ENCODE assay signal across 17 cellular contexts in the genomic region with DNA sequence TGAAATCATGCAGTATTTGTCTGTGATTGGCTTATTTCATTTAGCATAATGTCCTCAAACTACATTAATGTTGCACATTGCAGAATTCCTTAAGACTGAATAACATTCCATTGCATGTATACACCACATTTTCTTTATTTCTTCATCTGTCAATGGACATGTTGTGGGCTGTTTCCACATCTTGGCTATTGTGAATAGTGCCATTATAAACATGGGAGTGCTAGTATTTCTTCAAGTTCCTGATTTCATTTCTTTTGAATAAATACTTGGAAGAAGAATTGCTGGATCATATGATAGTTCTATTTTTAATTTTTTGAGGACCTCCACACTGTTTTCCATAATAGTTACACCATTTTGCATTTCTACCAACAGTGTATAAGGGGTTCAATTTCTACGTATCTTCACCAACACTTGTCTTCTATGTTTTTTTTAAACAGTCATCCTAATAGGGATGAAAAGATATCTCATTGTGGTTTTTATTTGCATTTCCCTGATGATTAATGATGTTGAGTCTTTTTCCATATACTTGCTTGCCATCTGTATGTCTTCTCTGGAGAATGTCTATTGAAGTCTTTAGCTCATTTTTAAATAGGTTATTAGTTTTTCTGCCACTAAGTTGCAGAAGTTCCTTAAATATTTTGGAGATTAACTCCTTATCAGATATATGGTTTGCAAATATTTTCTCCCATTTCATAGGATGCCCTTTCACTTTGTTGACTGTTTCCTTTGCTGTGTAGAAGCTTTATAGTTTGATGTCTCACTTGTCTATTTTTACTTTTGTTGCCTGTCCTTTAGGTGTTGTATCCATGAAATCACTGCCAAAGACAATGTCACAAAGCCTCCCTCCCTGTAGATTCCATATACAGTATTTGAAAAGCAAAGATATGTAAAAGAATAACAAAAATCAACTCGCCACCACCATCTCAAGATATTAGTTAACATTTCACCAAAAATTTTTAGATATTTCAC. TPM values are rescaled to one million over a fixed set of nuclear protein-coding genes. Genes with fewer than 3 reads are reported as not detected.
DNase-seq lines count a peak whose midpoint lies in the region; ATAC-seq, FAIRE-seq and TF ChIP-seq lines count a peak whose summit lies in the region.
"Had no signal": no experiment of that assay in that cellular context is flagged by ENCODE, and none has a peak within 500 bp of the region (broad histone marks: within the 10 kb centered on the region; RNA-seq: fewer than 3 reads in every experiment).

No MANE protein-coding gene starts in this region.

- DNase-seq in activated CD4-positive, alpha-beta memory T cell treated with anti-CD3 and anti-CD28 coated beads for 36 hours = no peak
- DNase-seq in activated CD4-positive, alpha-beta memory T cell treated with anti-CD3 and anti-CD28 coated beads, Interleukin-2, amount 10 ng/mL, durations not matched to agents 7 days and 5 days = no peak
- DNase-seq in NCI-H226 (peak; percentile 15), bronchial epithelial cell (ENCODE audit: low read depth) (peak; percentile 28), posterior cingulate gyrus (no peak), HUDEP-2 (lab: John Stamatoyannopoulos, UW; ENCODE audit: unreplicated experiment in 76 of 76) (no peak)
- no peak for DNase-seq in naive thymus-derived CD8-positive, alpha-beta T cell
- no peak for DNase-seq in NK-92 treated with Interleukin-12 subunit alpha and Interleukin-12 subunit beta, amount 100 ng/mL, for 24 hours (lab: John Stamatoyannopoulos, UW)
- DNase-seq: 8988T; activated CD4-positive, alpha-beta T cell treated with anti-CD3 and anti-CD28 coated beads, Interleukin-2, amount 50 U/mL, for 1 hour; activated gamma-delta T cell treated with Interleukin-2 at 50 U/mL for 16 hours; Caco-2; cerebellar nuclear complex; NCI-H1092 treated with DMSO at 0.1 percent for 48 hours; nucleus accumbens; T-helper 1 cell had no signal

- TF ChIP-seq CTCF in bronchial epithelial cell (IDR thresholded peaks at IDR 0.05; ENCODE audit: insufficient read depth, low read length, severe bottlenecking) = no peak

- peaks cover 2% of the 10 kb centered on the region for H3K36me3 ChIP-seq in bronchial epithelial cell (ENCODE audit: control insufficient read depth, insufficient read depth, low read length)
- H3K36me3 ChIP-seq: HAP-1 had no signal

- ATAC-seq in naive thymus-derived CD8-positive, alpha-beta T cell = no peak

- no peaks in the 10 kb centered on the region for H3K27me3 ChIP-seq in bronchial epithelial cell (ENCODE audit: control insufficient read depth, insufficient read depth, low read length)

- peak overlapping the region; percentile 2 for H3K27ac Mint-ChIP-seq in activated CD4-positive, alpha-beta memory T cell treated with anti-CD3 and anti-CD28 coated beads for 36 hours
- no peak overlapping the region for H3K27ac Mint-ChIP-seq in activated CD4-positive, alpha-beta memory T cell treated with anti-CD3 and anti-CD28 coated beads, Interleukin-2, amount 10 ng/mL, durations not matched to agents 7 days and 5 days
- H3K27ac Mint-ChIP-seq in naive thymus-derived CD8-positive, alpha-beta T cell = peak overlapping the region; percentile 8 to 70 (median 62)

- no peak overlapping the region for H3K4me3 ChIP-seq in bronchial epithelial cell (ENCODE audit: low read depth, low read length)
- H3K4me3 ChIP-seq: HAP-1 had no signal

- CTCF ChIA-PET in activated CD4-positive, alpha-beta memory T cell treated with anti-CD3 and anti-CD28 coated beads for 36 hours (lab: Charles Lee) = no interaction called here
- CTCF ChIA-PET in activated CD4-positive, alpha-beta memory T cell treated with anti-CD3 and anti-CD28 coated beads, Interleukin-2, amount 10 ng/mL, durations not matched to agents 7 days and 5 days (lab: Charles Lee) = no interaction called here

- no peaks in the 10 kb centered on the region for H3K27me3 Mint-ChIP-seq in activated CD4-positive, alpha-beta memory T cell treated with anti-CD3 and anti-CD28 coated beads for 36 hours
- no peaks in the 10 kb centered on the region for H3K27me3 Mint-ChIP-seq in activated CD4-positive, alpha-beta memory T cell treated with anti-CD3 and anti-CD28 coated beads, Interleukin-2, amount 10 ng/mL, durations not matched to agents 7 days and 5 days
- no peaks in the 10 kb centered on the region for H3K27me3 Mint-ChIP-seq in naive thymus-derived CD8-positive, alpha-beta T cell

- intact Hi-C loops in activated CD4-positive, alpha-beta memory T cell treated with anti-CD3 and anti-CD28 coated beads for 36 hours (cut with micrococcal nuclease) = no loop called here
- intact Hi-C loops in posterior cingulate gyrus (cut with DNase I) = no loop called here

- POLR2A ChIA-PET in activated CD4-positive, alpha-beta memory T cell treated with anti-CD3 and anti-CD28 coated beads for 36 hours (lab: Charles Lee) = no interaction called here
- POLR2A ChIA-PET in activated CD4-positive, alpha-beta memory T cell treated with anti-CD3 and anti-CD28 coated beads, Interleukin-2, amount 10 ng/mL, durations not matched to agents 7 days and 5 days (lab: Charles Lee) = no interaction called here
- POLR2A ChIA-PET in naive thymus-derived CD8-positive, alpha-beta T cell (lab: Charles Lee) = no interaction called here

- H3K9me3 Mint-ChIP-seq in activated CD4-positive, alpha-beta memory T cell treated with anti-CD3 and anti-CD28 coated beads for 36 hours = no peaks in the 10 kb centered on the region
- no peaks in the 10 kb centered on the region for H3K9me3 Mint-ChIP-seq in activated CD4-positive, alpha-beta memory T cell treated with anti-CD3 and anti-CD28 coated beads, Interleukin-2, amount 10 ng/mL, durations not matched to agents 7 days and 5 days
- H3K9me3 Mint-ChIP-seq in naive thymus-derived CD8-positive, alpha-beta T cell = no peaks in the 10 kb centered on the region

- FAIRE-seq in bronchial epithelial cell (lab: Jason Lieb, UNC) = no peak

- peaks cover 2% of the 10 kb centered on the region for H3K36me3 Mint-ChIP-seq in activated CD4-positive, alpha-beta memory T cell treated with anti-CD3 and anti-CD28 coated beads for 36 hours
- H3K36me3 Mint-ChIP-seq in activated CD4-positive, alpha-beta memory T cell treated with anti-CD3 and anti-CD28 coated beads, Interleukin-2, amount 10 ng/mL, durations not matched to agents 7 days and 5 days (ENCODE audit: low read depth) = peaks cover 29% of the 10 kb centered on the region
- peaks cover 0 to 28% (median 0%) of the 10 kb centered on the region in 3 donors for H3K36me3 Mint-ChIP-seq in naive thymus-derived CD8-positive, alpha-beta T cell

- H3K4me3 Mint-ChIP-seq in activated CD4-positive, alpha-beta memory T cell treated with anti-CD3 and anti-CD28 coated beads for 36 hours = no peak overlapping the region
- no peak overlapping the region for H3K4me3 Mint-ChIP-seq in activated CD4-positive, alpha-beta memory T cell treated with anti-CD3 and anti-CD28 coated beads, Interleukin-2, amount 10 ng/mL, durations not matched to agents 7 days and 5 days
- H3K4me3 Mint-ChIP-seq in naive thymus-derived CD8-positive, alpha-beta T cell = peak overlapping the region in 4 of 10 donors; percentile 11 to 16 (median 11)

- peaks cover 57% of the 10 kb centered on the region for H3K4me1 Mint-ChIP-seq in activated CD4-positive, alpha-beta memory T cell treated with anti-CD3 and anti-CD28 coated beads for 36 hours (ENCODE audit: low read depth)
- peaks cover 37% of the 10 kb centered on the region for H3K4me1 Mint-ChIP-seq in activated CD4-positive, alpha-beta memory T cell treated with anti-CD3 and anti-CD28 coated beads, Interleukin-2, amount 10 ng/mL, durations not matched to agents 7 days and 5 days
- H3K4me1 Mint-ChIP-seq in naive thymus-derived CD8-positive, alpha-beta T cell = peaks cover 35 to 86% (median 79%) of the 10 kb centered on the region in 4 donors

RNA-seq across cellular contexts. Expression of a gene that starts 14.6 kb away (rescaled TPM):
- 10 to 100 TPM; 38.2 to 41.1 TPM for total RNA-seq in activated CD4-positive, alpha-beta memory T cell treated with anti-CD3 and anti-CD28 coated beads for 36 hours
- 10 to 100 TPM; 59.4 to 59.7 TPM for total RNA-seq in activated CD4-positive, alpha-beta memory T cell treated with anti-CD3 and anti-CD28 coated beads, Interleukin-2, amount 10 ng/mL, durations not matched to agents 7 days and 5 days
- total RNA-seq in bronchial epithelial cell = 39.8 and 62.6 TPM in 2 replicates
- 10 to 100 TPM; 96.6 to 97.7 TPM for total RNA-seq in naive thymus-derived CD8-positive, alpha-beta T cell
- 10 to 100 TPM in 1 of 3 donors, 1 to 10 TPM in 2; 5.0 to 10.4 (median 6.3) TPM for polyA plus RNA-seq in naive thymus-derived CD8-positive, alpha-beta T cell

Comparison
In these comparisons a context has a peak if more than half of its experiments do, and no peak if none do; other contexts are left out.
1. DNase-seq: peak in NCI-H226 (single experiment) and bronchial epithelial cell (single experiment); none in activated CD4-positive, alpha-beta memory T cell treated with anti-CD3 and anti-CD28 coated beads for 36 hours (single experiment), activated CD4-positive, alpha-beta memory T cell treated with anti-CD3 and anti-CD28 coated beads, Interleukin-2, amount 10 ng/mL, durations not matched to agents 7 days and 5 days (single experiment), naive thymus-derived CD8-positive, alpha-beta T cell (0 of 10), NK-92 treated with Interleukin-12 subunit alpha and Interleukin-12 subunit beta, amount 100 ng/mL, for 24 hours (single experiment), posterior cingulate gyrus (0 of 10) and HUDEP-2 (0 of 76).